In genomic region chr6:97645757-97646156, GRCh38 we compare ENCODE assay signal across 8 cellular contexts.
"Had no signal": no experiment of that assay in that cellular context is flagged by ENCODE, and none has a peak within 500 bp of the region (broad histone marks: within the 10 kb centered on the region; RNA-seq: fewer than 3 reads in every experiment).

No MANE protein-coding gene starts in this region.

- H3K27ac ChIP-seq: HL-60 had no signal

- H3K4me1 Mint-ChIP-seq: IgD-negative memory B cell had no signal

- FAIRE-seq: HepG2, HTR-8/SVneo, K562 had no signal

- H3K4me3 ChIP-seq: K562 had no signal

- H3K4me3 Mint-ChIP-seq: IgD-negative memory B cell had no signal

- H3K27ac Mint-ChIP-seq: IgD-negative memory B cell had no signal

- DNase-seq: IMR-90, KBM-7, KG1 had no signal

- H3K27me3 Mint-ChIP-seq: IgD-negative memory B cell had no signal

- ATAC-seq: HepG2, K562 had no signal
